ENCODE assay signal across 19 cellular contexts in the genomic region with DNA sequence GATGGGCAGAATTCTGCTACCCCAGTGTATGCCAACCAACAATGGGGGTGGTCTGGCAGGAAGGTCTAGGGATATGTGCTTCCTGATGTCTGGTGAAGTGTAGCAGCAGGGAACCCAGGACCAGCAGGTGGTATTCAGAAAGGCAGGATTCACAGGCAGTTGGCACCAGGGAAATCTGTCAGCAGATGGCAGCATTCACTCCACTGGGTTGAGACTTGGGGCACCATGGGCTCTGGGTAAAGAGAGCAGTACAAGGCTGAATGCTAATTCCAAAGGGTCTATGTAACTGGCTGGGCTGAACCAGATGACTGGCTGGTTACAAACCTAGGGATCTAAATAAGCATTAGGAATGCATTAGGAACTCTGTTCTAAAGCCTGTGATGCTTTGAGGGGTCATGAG.
DNase-seq lines count a peak whose midpoint lies in the region; TF ChIP-seq lines count a peak whose summit lies in the region.
"Had no signal": no experiment of that assay in that cellular context is flagged by ENCODE, and none has a peak within 500 bp of the region (broad histone marks: within the 10 kb centered on the region; RNA-seq: fewer than 3 reads in every experiment).

No MANE protein-coding gene starts in this region.

- no peaks in the 10 kb centered on the region for H3K9me3 ChIP-seq in WERI-Rb-1 (ENCODE audit: severe bottlenecking)
- H3K9me3 ChIP-seq: adrenal gland, BE2C, testis had no signal

- no peak overlapping the region for H3K27ac ChIP-seq in WERI-Rb-1
- H3K27ac ChIP-seq: adrenal gland, heart right ventricle, KMS-11, testis had no signal

- TF ChIP-seq RAD21 in Ishikawa (IDR thresholded peaks at IDR 0.05; ENCODE audit: low read depth), result peak; percentile 33

- peak; percentile 0 for DNase-seq in DMS53 treated with DMSO at 0.1 percent for 48 hours (lab: John Stamatoyannopoulos, UW; ENCODE audit: unreplicated experiment)
- DNase-seq in NCI-H524 treated with DMSO at 0.1 percent for 48 hours (lab: John Stamatoyannopoulos, UW), result peak; percentile 70
- peak; percentile 16 for DNase-seq in iPS DF 4.7 (ENCODE audit: extremely low read depth, low spot score)
- no peak for DNase-seq in activated CD4-positive, alpha-beta T cell treated with anti-CD3 and anti-CD28 coated beads, Interleukin-2, amount 50 U/mL, for 48 hours
- no peak for DNase-seq in GM20000 (ENCODE audit: low spot score)
- no peak for DNase-seq in WERI-Rb-1
- DNase-seq: activated CD8-positive, alpha-beta memory T cell treated with anti-CD3 and anti-CD28 coated beads, Interleukin-2, amount 10 ng/mL, durations not matched to agents 7 days and 5 days; BE2C; effector memory CD8-positive, alpha-beta T cell; GOT3; heart right ventricle; kidney glomerular epithelial cell; NCI-H1417; nephron progenitor cell; T-helper 2 cell; testis had no signal

- no peaks in the 10 kb centered on the region for H3K36me3 ChIP-seq in WERI-Rb-1
- H3K36me3 ChIP-seq: adrenal gland, BE2C, heart right ventricle had no signal

- peaks cover 16% of the 10 kb centered on the region for H3K27me3 ChIP-seq in WERI-Rb-1 (ENCODE audit: insufficient read depth, low read depth, severe bottlenecking)
- H3K27me3 ChIP-seq: adrenal gland, BE2C, heart right ventricle, testis had no signal

- TF ChIP-seq EP300 in Ishikawa (IDR thresholded peaks at IDR 0.05; ENCODE audit: borderline replicate concordance), result no peak

- no peak overlapping the region for H3K4me3 ChIP-seq in WERI-Rb-1 (ENCODE audit: low read depth, low read length)
- H3K4me3 ChIP-seq: adrenal gland, heart right ventricle, testis had no signal

- TF ChIP-seq CTCF in GM20000 (IDR thresholded peaks at IDR 0.05; ENCODE audit: extremely low read depth, missing control alignments) (no peak), WERI-Rb-1 (IDR thresholded peaks at IDR 0.05; ENCODE audit: low read depth, low read length) (no peak)

TF ChIP-seq in Ishikawa, 13 proteins besides CTCF, POLR2A, EP300 and RAD21:
- no peak for TF ChIP-seq ZBTB7A (IDR thresholded peaks at IDR 0.05; ENCODE audit: low read depth)
- TF ChIP-seq, protein P1, sequence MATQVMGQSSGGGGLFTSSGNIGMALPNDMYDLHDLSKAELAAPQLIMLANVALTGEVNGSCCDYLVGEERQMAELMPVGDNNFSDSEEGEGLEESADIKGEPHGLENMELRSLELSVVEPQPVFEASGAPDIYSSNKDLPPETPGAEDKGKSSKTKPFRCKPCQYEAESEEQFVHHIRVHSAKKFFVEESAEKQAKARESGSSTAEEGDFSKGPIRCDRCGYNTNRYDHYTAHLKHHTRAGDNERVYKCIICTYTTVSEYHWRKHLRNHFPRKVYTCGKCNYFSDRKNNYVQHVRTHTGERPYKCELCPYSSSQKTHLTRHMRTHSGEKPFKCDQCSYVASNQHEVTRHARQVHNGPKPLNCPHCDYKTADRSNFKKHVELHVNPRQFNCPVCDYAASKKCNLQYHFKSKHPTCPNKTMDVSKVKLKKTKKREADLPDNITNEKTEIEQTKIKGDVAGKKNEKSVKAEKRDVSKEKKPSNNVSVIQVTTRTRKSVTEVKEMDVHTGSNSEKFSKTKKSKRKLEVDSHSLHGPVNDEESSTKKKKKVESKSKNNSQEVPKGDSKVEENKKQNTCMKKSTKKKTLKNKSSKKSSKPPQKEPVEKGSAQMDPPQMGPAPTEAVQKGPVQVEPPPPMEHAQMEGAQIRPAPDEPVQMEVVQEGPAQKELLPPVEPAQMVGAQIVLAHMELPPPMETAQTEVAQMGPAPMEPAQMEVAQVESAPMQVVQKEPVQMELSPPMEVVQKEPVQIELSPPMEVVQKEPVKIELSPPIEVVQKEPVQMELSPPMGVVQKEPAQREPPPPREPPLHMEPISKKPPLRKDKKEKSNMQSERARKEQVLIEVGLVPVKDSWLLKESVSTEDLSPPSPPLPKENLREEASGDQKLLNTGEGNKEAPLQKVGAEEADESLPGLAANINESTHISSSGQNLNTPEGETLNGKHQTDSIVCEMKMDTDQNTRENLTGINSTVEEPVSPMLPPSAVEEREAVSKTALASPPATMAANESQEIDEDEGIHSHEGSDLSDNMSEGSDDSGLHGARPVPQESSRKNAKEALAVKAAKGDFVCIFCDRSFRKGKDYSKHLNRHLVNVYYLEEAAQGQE (IDR thresholded peaks at IDR 0.05; ENCODE audit: low read depth), result no peak
- TF ChIP-seq NFIC (IDR thresholded peaks at IDR 0.05), result no peak
- TF ChIP-seq, protein P2, sequence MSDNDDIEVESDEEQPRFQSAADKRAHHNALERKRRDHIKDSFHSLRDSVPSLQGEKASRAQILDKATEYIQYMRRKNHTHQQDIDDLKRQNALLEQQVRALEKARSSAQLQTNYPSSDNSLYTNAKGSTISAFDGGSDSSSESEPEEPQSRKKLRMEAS (IDR thresholded peaks at IDR 0.05), result no peak
- TF ChIP-seq EGR1 (IDR thresholded peaks at IDR 0.05), result no peak
- no peak for TF ChIP-seq CREB1 (IDR thresholded peaks at IDR 0.05; ENCODE audit: low read depth)

Comparison
In these comparisons a context has a peak if more than half of its experiments do, and no peak if none do; other contexts are left out.
1. DNase-seq: peak in DMS53 treated with DMSO at 0.1 percent for 48 hours (single experiment), NCI-H524 treated with DMSO at 0.1 percent for 48 hours (single experiment) and iPS DF 4.7 (single experiment); none in activated CD4-positive, alpha-beta T cell treated with anti-CD3 and anti-CD28 coated beads, Interleukin-2, amount 50 U/mL, for 48 hours (0 of 2), GM20000 (single experiment) and WERI-Rb-1 (single experiment).